ENCODE assay signal across 21 cellular contexts in genomic region chr9:4922730-4923129, GRCh38.
"Had no signal": no experiment of that assay in that cellular context is flagged by ENCODE, and none has a peak within 500 bp of the region (broad histone marks: within the 10 kb centered on the region; RNA-seq: fewer than 3 reads in every experiment).

No MANE protein-coding gene starts in this region.

- H3K36me3 ChIP-seq: heart right ventricle, ovary, prostate gland, right atrium auricular region, transverse colon, vagina, WERI-Rb-1 had no signal

- DNase-seq: activated CD4-positive, CD25-positive, alpha-beta regulatory T cell treated with anti-CD3 and anti-CD28 coated beads, Interleukin-2, amount 50 U/mL, for 72 hours; activated T-cell treated with anti-CD3 and anti-CD28 coated beads, Interleukin-2, amount 50 U/mL, for 1 hour; endodermal cell; heart right ventricle; left colon; midbrain; natural killer cell; ovary; stimulated activated CD4-positive, alpha-beta T cell treated with anti-CD3 and anti-CD28 coated beads, Interleukin-1b, Interleukin-23, amount 100 ng/mL, for 48 hours; stimulated activated naive CD8-positive, alpha-beta T cell treated with anti-CD3 and anti-CD28 coated beads, Interleukin-15, amount 100 ng/mL, for 72 hours; transverse colon; WERI-Rb-1 had no signal

- H3K4me3 ChIP-seq: heart right ventricle, ovary, prostate gland, right atrium auricular region, skin epidermis, transverse colon, vagina had no signal

- ATAC-seq: activated naive CD4-positive, alpha-beta T cell treated with anti-CD3 and anti-CD28 coated beads, Interleukin-2, amount 50 U/mL, for 72 hours; left colon; natural killer cell; stimulated activated effector memory CD8-positive, alpha-beta T cell treated with anti-CD3 and anti-CD28 coated beads, Interleukin-12 subunit alpha, Interleukin-12 subunit beta, amount 100 ng/mL, for 72 hours; stimulated activated naive CD8-positive, alpha-beta T cell treated with anti-CD3 and anti-CD28 coated beads, Interleukin-15, amount 100 ng/mL, for 72 hours had no signal

- H3K9me3 ChIP-seq: ovary, prostate gland, right atrium auricular region, transverse colon, vagina had no signal

- H3K27me3 ChIP-seq: heart right ventricle, ovary, right atrium auricular region, transverse colon, vagina had no signal

- FAIRE-seq: astrocyte, colon, keratinocyte had no signal

- H3K4me1 ChIP-seq: prostate gland, transverse colon, vagina had no signal

- H3K27ac ChIP-seq: ovary, prostate gland, skin epidermis, transverse colon, vagina, WERI-Rb-1 had no signal
